In the genomic region with DNA sequence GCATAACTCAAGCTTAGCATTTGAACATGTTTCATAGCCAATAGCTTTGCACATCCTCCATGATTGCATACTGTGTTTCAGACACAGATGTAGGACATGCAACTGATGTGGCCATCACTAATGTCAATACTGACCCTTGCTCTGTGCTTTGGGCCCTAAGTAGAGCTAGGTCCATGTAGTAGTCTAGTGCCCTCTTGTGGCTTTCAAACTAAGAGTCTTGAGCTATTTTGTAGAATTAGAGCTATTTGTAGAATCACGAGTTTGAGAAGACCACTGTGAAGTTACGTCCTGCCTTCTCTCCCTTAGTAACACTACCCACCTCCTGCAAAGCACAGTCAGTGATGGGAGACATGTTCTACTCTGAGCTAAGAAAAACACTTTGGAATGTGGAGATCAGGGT, we compare ENCODE assay signal across 8 cellular contexts.
A peak's percentile ranks its signal among the peaks of the same experiment; 100 is the strongest.
DNase-seq lines count a peak whose midpoint lies in the region; ATAC-seq, FAIRE-seq and TF ChIP-seq lines count a peak whose summit lies in the region.

No MANE protein-coding gene starts in this region.

- intact Hi-C loops in GM12878 (cut with micrococcal nuclease; ENCODE audit: unreplicated experiment): loop anchor here (1.0 to 10.0 kb wide), 8 partner anchors 57 to 465 kb away; no protein-coding TSS in a partner anchor

- no peak overlapping the region for H3K9ac ChIP-seq in GM12878 (ENCODE audit: control insufficient read depth, insufficient read depth, low read length)

- ATAC-seq in GM12878 (peak; percentile 80), GM21529 (IDR thresholded peaks at IDR 0.05; ENCODE audit: unreplicated experiment) (no peak), GM21723 (IDR thresholded peaks at IDR 0.05; ENCODE audit: unreplicated experiment) (no peak)

- TF ChIP-seq POLR2A in GM12878 (IDR thresholded peaks at IDR 0.05; ENCODE audit: low read depth, low read length): no peak

- H3K79me2 ChIP-seq in GM12878 (ENCODE audit: control insufficient read depth, insufficient read depth, low read length): no peaks in the 10 kb centered on the region

- no peak overlapping the region for H3K4me2 ChIP-seq in GM12878 (ENCODE audit: control insufficient read depth, insufficient read depth)

- RAD21 ChIA-PET in GM12878 (lab: Charles Lee; ENCODE audit: unreplicated experiment): interaction anchor here (0.5 to 1.4 kb wide), 11 partner anchors 10 to 547 kb away, joined by 3 to 5 read pairs (median 4); no protein-coding TSS in a partner anchor

- H2AFZ ChIP-seq in GM12878 (ENCODE audit: control insufficient read depth, low read depth, low read length): no peak overlapping the region

- BruUV-seq in GM12878 (replicated peaks; lab: Mats Ljungman, UMichigan): no TSS peak

- in situ Hi-C loops in GM12878 (cut with MboI): loop anchor here (10.0 kb wide), 1 partner anchor 461 kb away; no protein-coding TSS in a partner anchor

- H3K27me3 ChIP-seq in GM12878 (replicated peaks in 1 of 2; ENCODE audit: control insufficient read depth in 2 of 2, insufficient read depth in 2 of 2, low read length in 1 of 2): no peaks in the 10 kb centered on the region

- POLR2A ChIA-PET in GM12878 (lab: Charles Lee): no interaction called here

- peak; percentile 82 for TF ChIP-seq RAD21 in GM12878 (IDR thresholded peaks at IDR 0.05; ENCODE audit: insufficient read depth, low read depth, low read length)

- no peaks in the 10 kb centered on the region for H4K20me1 ChIP-seq in GM12878 (ENCODE audit: control insufficient read depth, insufficient read depth)

- no peaks in the 10 kb centered on the region; the same call in 2 of the 3 replicates for H3K9me3 ChIP-seq in GM12878 (replicated peaks; ENCODE audit: control insufficient read depth, insufficient read depth, low read length)

- CTCF ChIA-PET in GM12878 (lab: Yijun Ruan, JAX): interaction anchor here (0.6 to 1.6 kb wide), 29 partner anchors 8 to 616 kb away, joined by 3 to 8 read pairs (median 3); no protein-coding TSS in a partner anchor

- H3K27ac ChIP-seq in GM12878 (ENCODE audit: control insufficient read depth, insufficient read depth): no peak overlapping the region

- WGBS in GM12878 (ENCODE audit: insufficient coverage, insufficient replicate concordance, low lambda C conversion rate, missing lambda C conversion rate): 0% methylated on average over 2 of the region's 2 CpGs

- DNase-seq in NCI-H2171 treated with DMSO at 0.1 percent for 48 hours (lab: John Stamatoyannopoulos, UW) (peak; percentile 26), NCI-H2171 (lab: John Stamatoyannopoulos, UW) (no peak), NCI-H2081 treated with DMSO at 0.1 percent for 48 hours (lab: John Stamatoyannopoulos, UW) (peak; percentile 21), GM12878 (ENCODE audit: low read depth, low spot score) (peak; percentile 15), kidney glomerular epithelial cell (lab: John Stamatoyannopoulos, UW) (peak; percentile 65)
- no peak for DNase-seq in stimulated activated CD4-positive, alpha-beta T cell treated with anti-CD3 and anti-CD28 coated beads, Interleukin-1b, Interleukin-23, amount 100 ng/mL, for 48 hours

- peak; percentile 42 to 61 (median 44); a peak in 5 of 6 replicates for TF ChIP-seq CTCF in GM12878 (IDR thresholded peaks at IDR 0.05 in 2 of 3, conservative IDR thresholded peaks at IDR 0.05 in 1 of 3; ENCODE audit: control insufficient read depth in 2 of 3, extremely low read depth in 1 of 3, insufficient read depth in 1 of 3, low read depth in 3 of 3, low read length in 3 of 3)

- no peak overlapping the region for H3K4me3 ChIP-seq in GM12878

- SMC1A ChIA-PET in GM12878 (lab: Charles Lee; ENCODE audit: uncharacterized antibody, unreplicated experiment): interaction anchor here (0.6 to 1.8 kb wide), 16 partner anchors 12 to 546 kb away, joined by 3 to 6 read pairs (median 4); no protein-coding TSS in a partner anchor

- TF ChIP-seq EP300 in GM12878 (IDR thresholded peaks at IDR 0.05; ENCODE audit: borderline replicate concordance in 1 of 2, control insufficient read depth in 1 of 2, low read depth in 2 of 2, low read length in 2 of 2): no peak

- peaks cover 6% of the 10 kb centered on the region for H3K4me1 ChIP-seq in GM12878 (ENCODE audit: control insufficient read depth, insufficient read depth, low read length)

- FAIRE-seq in GM12878 (lab: Jason Lieb, UNC): no peak

- no peaks in the 10 kb centered on the region for H3K36me3 ChIP-seq in GM12878 (ENCODE audit: control insufficient read depth in 2 of 2, insufficient read depth in 2 of 2, low read length in 1 of 2)

TF ChIP-seq in GM12878, 131 proteins besides CTCF, POLR2A, EP300 and RAD21:
- TF ChIP-seq MEF2A (IDR thresholded peaks at IDR 0.05; ENCODE audit: insufficient read depth, low read depth, low read length) (no peak), NR2F1 (conservative IDR thresholded peaks at IDR 0.05) (no peak), RUNX3 (IDR thresholded peaks at IDR 0.05; ENCODE audit: low read length) (peak; percentile 18; the same call in 1 of the 2 replicates), MTA3 (IDR thresholded peaks at IDR 0.05; ENCODE audit: borderline replicate concordance, low read length) (no peak), SMC3 (IDR thresholded peaks at IDR 0.05; ENCODE audit: borderline replicate concordance, low read length) (peak; percentile 84), POLR2AphosphoS2 (IDR thresholded peaks at IDR 0.05; ENCODE audit: low read depth, low read length) (no peak), RB1 (IDR thresholded peaks at IDR 0.05; ENCODE audit: borderline replicate concordance) (no peak)
- TF ChIP-seq, protein P1, sequence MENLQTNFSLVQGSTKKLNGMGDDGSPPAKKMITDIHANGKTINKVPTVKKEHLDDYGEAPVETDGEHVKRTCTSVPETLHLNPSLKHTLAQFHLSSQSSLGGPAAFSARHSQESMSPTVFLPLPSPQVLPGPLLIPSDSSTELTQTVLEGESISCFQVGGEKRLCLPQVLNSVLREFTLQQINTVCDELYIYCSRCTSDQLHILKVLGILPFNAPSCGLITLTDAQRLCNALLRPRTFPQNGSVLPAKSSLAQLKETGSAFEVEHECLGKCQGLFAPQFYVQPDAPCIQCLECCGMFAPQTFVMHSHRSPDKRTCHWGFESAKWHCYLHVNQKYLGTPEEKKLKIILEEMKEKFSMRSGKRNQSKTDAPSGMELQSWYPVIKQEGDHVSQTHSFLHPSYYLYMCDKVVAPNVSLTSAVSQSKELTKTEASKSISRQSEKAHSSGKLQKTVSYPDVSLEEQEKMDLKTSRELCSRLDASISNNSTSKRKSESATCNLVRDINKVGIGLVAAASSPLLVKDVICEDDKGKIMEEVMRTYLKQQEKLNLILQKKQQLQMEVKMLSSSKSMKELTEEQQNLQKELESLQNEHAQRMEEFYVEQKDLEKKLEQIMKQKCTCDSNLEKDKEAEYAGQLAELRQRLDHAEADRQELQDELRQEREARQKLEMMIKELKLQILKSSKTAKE (IDR thresholded peaks at IDR 0.05; ENCODE audit: low read depth, poor library complexity, severe bottlenecking): no peak
- TF ChIP-seq, protein P2, sequence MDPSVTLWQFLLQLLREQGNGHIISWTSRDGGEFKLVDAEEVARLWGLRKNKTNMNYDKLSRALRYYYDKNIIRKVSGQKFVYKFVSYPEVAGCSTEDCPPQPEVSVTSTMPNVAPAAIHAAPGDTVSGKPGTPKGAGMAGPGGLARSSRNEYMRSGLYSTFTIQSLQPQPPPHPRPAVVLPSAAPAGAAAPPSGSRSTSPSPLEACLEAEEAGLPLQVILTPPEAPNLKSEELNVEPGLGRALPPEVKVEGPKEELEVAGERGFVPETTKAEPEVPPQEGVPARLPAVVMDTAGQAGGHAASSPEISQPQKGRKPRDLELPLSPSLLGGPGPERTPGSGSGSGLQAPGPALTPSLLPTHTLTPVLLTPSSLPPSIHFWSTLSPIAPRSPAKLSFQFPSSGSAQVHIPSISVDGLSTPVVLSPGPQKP (IDR thresholded peaks at IDR 0.05; ENCODE audit: low read depth, low read length): no peak

Comparison
In these comparisons a context has a peak if more than half of its experiments do, and no peak if none do; other contexts are left out.
1. DNase-seq: peak in NCI-H2171 treated with DMSO at 0.1 percent for 48 hours (single experiment), NCI-H2081 treated with DMSO at 0.1 percent for 48 hours (single experiment), GM12878 (single experiment) and kidney glomerular epithelial cell (single experiment); none in NCI-H2171 (single experiment) and stimulated activated CD4-positive, alpha-beta T cell treated with anti-CD3 and anti-CD28 coated beads, Interleukin-1b, Interleukin-23, amount 100 ng/mL, for 48 hours (single experiment).